ENCODE assay signal across 8 cellular contexts in genomic region chr4:10457255-10457801, GRCh38. TPM values are rescaled to one million over a fixed set of nuclear protein-coding genes. Genes with fewer than 3 reads are reported as not detected.
A peak's percentile ranks its signal among the peaks of the same experiment; 100 is the strongest.
DNase-seq lines count a peak whose midpoint lies in the region; ATAC-seq and TF ChIP-seq lines count a peak whose summit lies in the region.

TSS of gene ZNF518B (minus strand) at chr4:10457426. CDS start at chr4:10446328, 11,098 bp downstream.

- peak within 1 kb of the TSS; percentile 80 for H3K4me3 Mint-ChIP-seq in activated CD8-positive, alpha-beta memory T cell treated with anti-CD3 and anti-CD28 coated beads, Interleukin-2, amount 10 ng/mL, durations not matched to agents 7 days and 5 days
- H3K4me3 Mint-ChIP-seq in endothelial cell (ENCODE audit: unreplicated experiment) = peak within 1 kb of the TSS; percentile 96

- peak within 1 kb of the TSS; percentile 51 for H3K4me3 ChIP-seq in mononuclear cell (ENCODE audit: low read length)

- no peak for TF ChIP-seq CTCF in endothelial cell (IDR thresholded peaks at IDR 0.05; ENCODE audit: unreplicated experiment)

- peak within 1 kb of the TSS; percentile 85 for H3K27ac Mint-ChIP-seq in activated CD8-positive, alpha-beta memory T cell treated with anti-CD3 and anti-CD28 coated beads, Interleukin-2, amount 10 ng/mL, durations not matched to agents 7 days and 5 days
- H3K27ac Mint-ChIP-seq in endothelial cell (ENCODE audit: unreplicated experiment) = peak within 1 kb of the TSS; percentile 94

- no peaks in the 10 kb centered on the region for H3K9me3 ChIP-seq in mononuclear cell (ENCODE audit: low read depth, low read length)

- peak; percentile 86 for ATAC-seq in HG02798 (IDR thresholded peaks at IDR 0.05; ENCODE audit: poor library complexity, unreplicated experiment)
- peak; percentile 72 for ATAC-seq in activated CD8-positive, alpha-beta memory T cell treated with anti-CD3 and anti-CD28 coated beads, Interleukin-2, amount 10 ng/mL, durations not matched to agents 7 days and 5 days

- peaks cover 34% of the 10 kb centered on the region for H3K27me3 ChIP-seq in mononuclear cell (ENCODE audit: insufficient read depth, low read length)

- H3K36me3 Mint-ChIP-seq in activated CD8-positive, alpha-beta memory T cell treated with anti-CD3 and anti-CD28 coated beads, Interleukin-2, amount 10 ng/mL, durations not matched to agents 7 days and 5 days = peaks cover 25% of the 10 kb centered on the region
- H3K36me3 Mint-ChIP-seq in endothelial cell (ENCODE audit: low read depth, unreplicated experiment) = peaks cover 24% of the 10 kb centered on the region

- DNase-seq in NCI-H1417 (lab: John Stamatoyannopoulos, UW) (peak; percentile 46 to 83 (median 50)), NCI-H1417 treated with DMSO at 0.1 percent for 48 hours (lab: John Stamatoyannopoulos, UW) (no peak), NCI-H446 treated with DMSO at 0.1 percent for 48 hours (lab: John Stamatoyannopoulos, UW) (peak; percentile 0), endothelial cell (ENCODE audit: low spot score) (peak; percentile 81)
- DNase-seq in activated CD8-positive, alpha-beta memory T cell treated with anti-CD3 and anti-CD28 coated beads, Interleukin-2, amount 10 ng/mL, durations not matched to agents 7 days and 5 days = peak; percentile 81
- DNase-seq in stimulated activated CD8-positive, alpha-beta memory T cell treated with anti-CD3 and anti-CD28 coated beads, Interleukin-2, amount 100 ng/mL, for 48 hours (ENCODE audit: low read depth in 2 of 2) = peak; percentile 64 to 67

- H3K4me1 Mint-ChIP-seq in activated CD8-positive, alpha-beta memory T cell treated with anti-CD3 and anti-CD28 coated beads, Interleukin-2, amount 10 ng/mL, durations not matched to agents 7 days and 5 days = peaks cover 36% of the 10 kb centered on the region
- H3K4me1 Mint-ChIP-seq in endothelial cell (ENCODE audit: unreplicated experiment) = peaks cover 25% of the 10 kb centered on the region

- CTCF ChIA-PET in activated CD8-positive, alpha-beta memory T cell treated with anti-CD3 and anti-CD28 coated beads, Interleukin-2, amount 10 ng/mL, durations not matched to agents 7 days and 5 days (lab: Charles Lee) = interaction anchor here (1.0 to 2.2 kb wide), 7 partner anchors 54 to 300 kb away, joined by 3 to 10 read pairs (median 4); no protein-coding TSS in a partner anchor

- H3K4me1 ChIP-seq in mononuclear cell (ENCODE audit: insufficient read depth, low read length) = peaks cover 28% of the 10 kb centered on the region

- H3K9me3 Mint-ChIP-seq in activated CD8-positive, alpha-beta memory T cell treated with anti-CD3 and anti-CD28 coated beads, Interleukin-2, amount 10 ng/mL, durations not matched to agents 7 days and 5 days (ENCODE audit: low read depth) = no peaks in the 10 kb centered on the region
- H3K9me3 Mint-ChIP-seq in endothelial cell (ENCODE audit: unreplicated experiment) = peaks cover 5% of the 10 kb centered on the region

- H3K27me3 Mint-ChIP-seq in activated CD8-positive, alpha-beta memory T cell treated with anti-CD3 and anti-CD28 coated beads, Interleukin-2, amount 10 ng/mL, durations not matched to agents 7 days and 5 days = peaks cover 17% of the 10 kb centered on the region
- H3K27me3 Mint-ChIP-seq in endothelial cell (ENCODE audit: unreplicated experiment) = peaks cover 24% of the 10 kb centered on the region

RNA-seq across cellular contexts. Expression of gene ZNF518B, which starts in this region (rescaled TPM):
- total RNA-seq in activated CD8-positive, alpha-beta memory T cell treated with anti-CD3 and anti-CD28 coated beads, Interleukin-2, amount 10 ng/mL, durations not matched to agents 7 days and 5 days = 10 to 100 TPM; 18.9 to 22.7 TPM
- total RNA-seq in endothelial cell (ENCODE audit: unreplicated experiment) (44.0 TPM), mononuclear cell (60.8 TPM)
